ENCODE assay signal across 11 cellular contexts in genomic region chr5:96626956-96627355, GRCh38. TPM values are rescaled to one million over a fixed set of nuclear protein-coding genes. Genes with fewer than 3 reads are reported as not detected.
DNase-seq lines count a peak whose midpoint lies in the region; ATAC-seq and TF ChIP-seq lines count a peak whose summit lies in the region.
"Had no signal": no experiment of that assay in that cellular context is flagged by ENCODE, and none has a peak within 500 bp of the region (broad histone marks: within the 10 kb centered on the region; RNA-seq: fewer than 3 reads in every experiment).

No MANE protein-coding gene starts in this region.

- no peaks in the 10 kb centered on the region for H4K20me1 ChIP-seq in fibroblast of lung (ENCODE audit: control insufficient read depth, extremely low read depth, insufficient read depth, low read length)

- H3K9me3 ChIP-seq in SJSA1 (replicated peaks) (no peaks in the 10 kb centered on the region), fibroblast of lung (ENCODE audit: control insufficient read depth, insufficient read depth, low read depth, low read length) (no peaks in the 10 kb centered on the region)

- no peaks in the 10 kb centered on the region for H3K36me3 ChIP-seq in SJSA1
- no peaks in the 10 kb centered on the region for H3K36me3 ChIP-seq in fibroblast of lung (ENCODE audit: control insufficient read depth, insufficient read depth, low read length)

- H3K4me1 ChIP-seq in SJSA1 (replicated peaks) (peaks cover 59% of the 10 kb centered on the region), fibroblast of lung (ENCODE audit: control insufficient read depth, extremely low read depth, insufficient read depth, low read length) (peaks cover 8% of the 10 kb centered on the region)

- H3K79me2 ChIP-seq in fibroblast of lung (ENCODE audit: control insufficient read depth, insufficient read depth, low read length) = no peaks in the 10 kb centered on the region

- H2AFZ ChIP-seq in fibroblast of lung (ENCODE audit: low read length) = no peak overlapping the region

- ATAC-seq in GM18502 (IDR thresholded peaks at IDR 0.05; ENCODE audit: poor library complexity, unreplicated experiment) (no peak), GM21723 (IDR thresholded peaks at IDR 0.05; ENCODE audit: unreplicated experiment) (no peak)

- H3K4me2 ChIP-seq in fibroblast of lung (ENCODE audit: extremely low read depth, insufficient read depth, low read length) = no peak overlapping the region

- peak; percentile 75 for DNase-seq in ELR (ENCODE audit: low read depth)
- peak in 1 of 2 experiments; percentile 88 for DNase-seq in SJSA1 (ENCODE audit: low read depth in 1 of 2, low spot score in 2 of 2)
- peak; percentile 66 to 99 for DNase-seq in fibroblast of lung (ENCODE audit: low read depth in 2 of 2)
- peak; percentile 97 for DNase-seq in renal cortical epithelial cell (ENCODE audit: low read depth)
- no peak for DNase-seq in SW 1271 (lab: John Stamatoyannopoulos, UW)
- DNase-seq in D341Med (ENCODE audit: low spot score) = no peak
- DNase-seq: caudate nucleus, NCI-H510A treated with DMSO at 0.1 percent for 48 hours had no signal

- H3K27me3 ChIP-seq in SJSA1 (replicated peaks) (no peaks in the 10 kb centered on the region), fibroblast of lung (ENCODE audit: control insufficient read depth, insufficient read depth, low read length) (no peaks in the 10 kb centered on the region)

- H3K4me3 ChIP-seq in SJSA1 (no peak overlapping the region), fibroblast of lung (replicated peaks in 1 of 4; ENCODE audit: control extremely low read depth in 1 of 4, insufficient read depth in 1 of 4, low read depth in 3 of 4, low read length in 4 of 4) (no peak overlapping the region)
- H3K4me3 ChIP-seq: GM12878 had no signal

- no peak overlapping the region for H3K9ac ChIP-seq in fibroblast of lung (ENCODE audit: insufficient read depth, low read length)

- H3K27ac ChIP-seq in SJSA1 (peak overlapping the region; percentile 96), fibroblast of lung (ENCODE audit: insufficient read depth, low read length) (no peak overlapping the region)

- TF ChIP-seq CTCF in fibroblast of lung (conservative IDR thresholded peaks at IDR 0.05 in 1 of 2, IDR thresholded peaks at IDR 0.05 in 1 of 2; ENCODE audit: low read depth in 1 of 2, low read length in 2 of 2) = no peak

RNA-seq across cellular contexts. Expression of gene CAST, which starts 35.2 kb away (rescaled TPM):
- total RNA-seq in SJSA1 (2014; rRNA removed; shearing (Covaris generic)) = 234 and 272 TPM in 2 replicates
- total RNA-seq in fibroblast of lung (153 and 203 TPM in 2 replicates), renal cortical epithelial cell (183 and 341 TPM in 2 replicates)
- polyA plus RNA-seq in fibroblast of lung = 378 TPM in 2 replicates
- polyA plus RNA-seq in fibroblast of lung (2012) = 255 and 278 TPM in 2 replicates
- polyA minus RNA-seq in fibroblast of lung (ENCODE audit: low replicate concordance) = 43.3 and 57.6 TPM in 2 replicates

Comparison
In these comparisons a context has a peak if more than half of its experiments do, and no peak if none do; other contexts are left out.
1. DNase-seq: peak in ELR (single experiment), fibroblast of lung (2 of 2) and renal cortical epithelial cell (single experiment); none in SW 1271 (0 of 2) and D341Med (single experiment).